ENCODE assay signal across 10 cellular contexts in the genomic region with DNA sequence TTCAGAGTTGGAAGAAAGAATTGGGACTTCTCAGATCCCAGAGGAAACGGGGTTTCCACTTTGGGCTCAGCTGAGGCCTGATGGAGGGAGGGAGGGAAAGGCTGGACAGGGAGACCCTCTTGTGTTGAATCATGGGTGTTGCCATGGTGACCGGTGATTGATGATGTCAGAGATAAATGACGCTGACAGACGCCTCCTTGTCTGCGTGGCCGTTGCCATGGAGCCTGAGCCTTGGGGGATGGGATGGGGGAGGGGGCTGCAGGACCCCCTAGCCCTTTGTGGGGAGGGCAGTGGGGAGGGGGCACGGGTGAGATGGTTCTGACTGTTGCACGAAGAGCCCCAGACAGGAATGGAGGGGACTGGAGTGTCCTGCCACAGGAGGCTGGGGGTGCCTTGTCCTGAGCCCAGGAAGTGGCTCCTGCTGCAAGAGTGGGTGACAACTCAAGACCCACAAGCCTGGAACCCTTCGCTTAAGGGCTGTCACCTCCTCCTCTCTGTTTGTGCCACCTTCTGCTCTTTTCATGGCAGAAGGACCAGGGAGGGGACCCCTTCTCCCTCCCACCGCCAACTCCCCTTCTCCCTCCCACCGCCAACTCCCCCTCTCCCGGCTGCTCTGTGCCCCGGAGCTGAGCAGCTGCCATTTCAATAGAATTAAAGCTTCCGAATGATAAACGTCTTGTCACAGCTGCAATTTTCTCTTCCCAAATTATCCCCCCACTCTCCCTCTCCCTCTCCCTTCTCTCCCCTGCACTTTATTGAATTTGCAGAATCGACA. TPM values are rescaled to one million over a fixed set of nuclear protein-coding genes. Genes with fewer than 3 reads are reported as not detected.
DNase-seq lines count a peak whose midpoint lies in the region; ATAC-seq, FAIRE-seq and TF ChIP-seq lines count a peak whose summit lies in the region.
"Had no signal": no experiment of that assay in that cellular context is flagged by ENCODE, and none has a peak within 500 bp of the region (broad histone marks: within the 10 kb centered on the region; RNA-seq: fewer than 3 reads in every experiment).

No MANE protein-coding gene starts in this region.

- TF ChIP-seq POLR2A in GM12878 (IDR thresholded peaks at IDR 0.05; ENCODE audit: low read depth, low read length): no peak
- no peak for TF ChIP-seq POLR2A in upper lobe of left lung (IDR thresholded peaks at IDR 0.05)

- H3K27me3 Mint-ChIP-seq in naive thymus-derived CD4-positive, alpha-beta T cell: no peaks in the 10 kb centered on the region

- H2AFZ ChIP-seq in GM12878 (ENCODE audit: control insufficient read depth, low read depth, low read length): no peak overlapping the region
- no peak overlapping the region for H2AFZ ChIP-seq in keratinocyte (ENCODE audit: control insufficient read depth, low read length)

- H3K9ac ChIP-seq in GM12878 (ENCODE audit: control insufficient read depth, insufficient read depth, low read length) (no peak overlapping the region), keratinocyte (ENCODE audit: control insufficient read depth, extremely low read depth, insufficient read depth, low read length) (peak overlapping the region; percentile 74)

- 48 to 52% methylated on average over 16 of the region's 16 CpGs for WGBS in heart right ventricle, 2 donors
- 85% methylated on average over 12 of the region's 16 CpGs for whole genome bisulfite sequencing in GM12878 (ENCODE audit: insufficient coverage, insufficient replicate concordance, low lambda C conversion rate, missing lambda C conversion rate)
- 64% methylated on average over 16 of the region's 16 CpGs for WGBS in upper lobe of left lung, 2 donors

- H3K4me3 Mint-ChIP-seq in naive thymus-derived CD4-positive, alpha-beta T cell: no peak overlapping the region

- H3K27me3 ChIP-seq in heart right ventricle (no peaks in the 10 kb centered on the region), GM12878 (replicated peaks in 1 of 2; ENCODE audit: control insufficient read depth in 2 of 2, insufficient read depth in 2 of 2, low read length in 1 of 2) (no peaks in the 10 kb centered on the region), keratinocyte (ENCODE audit: control insufficient read depth, extremely low read depth, insufficient read depth, low read length) (no peaks in the 10 kb centered on the region), upper lobe of left lung (no peaks in the 10 kb centered on the region)
- H3K27me3 ChIP-seq in naive thymus-derived CD4-positive, alpha-beta T cell (ENCODE audit: control insufficient read depth in 2 of 2, insufficient read depth in 2 of 2, low read length in 2 of 2): no peaks in the 10 kb centered on the region
- H3K27me3 ChIP-seq: neutrophil had no signal

- SMC1A ChIA-PET in GM12878 (lab: Charles Lee; ENCODE audit: uncharacterized antibody, unreplicated experiment): interaction anchor here (5.3 kb wide), 1 partner anchor 47 kb away, joined by 142 read pairs; no protein-coding TSS in a partner anchor

- TF ChIP-seq RAD21 in GM12878 (IDR thresholded peaks at IDR 0.05; ENCODE audit: insufficient read depth, low read depth, low read length): no peak

- no peaks in the 10 kb centered on the region for H4K20me1 ChIP-seq in GM12878 (ENCODE audit: control insufficient read depth, insufficient read depth)
- H4K20me1 ChIP-seq in keratinocyte (ENCODE audit: control insufficient read depth, extremely low read depth, insufficient read depth, low read length): no peaks in the 10 kb centered on the region

- H3K4me1 ChIP-seq in heart right ventricle (peaks cover 44 to 92% (median 74%) of the 10 kb centered on the region in 9 donors), GM12878 (ENCODE audit: control insufficient read depth, insufficient read depth, low read length) (peaks cover 22% of the 10 kb centered on the region), keratinocyte (ENCODE audit: control insufficient read depth, extremely low read depth, insufficient read depth, low read length) (peaks cover 45% of the 10 kb centered on the region), upper lobe of left lung (peaks cover 85 to 98% (median 86%) of the 10 kb centered on the region in 4 donors)
- H3K4me1 ChIP-seq in naive thymus-derived CD4-positive, alpha-beta T cell (ENCODE audit: control insufficient read depth in 2 of 2, insufficient read depth in 2 of 2, low read length in 2 of 2): peaks cover 22 to 26% of the 10 kb centered on the region in 2 donors

- peaks cover 6 to 17% (median 7%) of the 10 kb centered on the region in 5 donors for H3K36me3 Mint-ChIP-seq in naive thymus-derived CD4-positive, alpha-beta T cell

- dilution Hi-C loops in keratinocyte (cut with MboI; ENCODE audit: extremely low pct_ligation_motif_present, low sequenced_read_pairs): no loop called here

- DNase-seq in heart right ventricle: no peak
- no peak for DNase-seq in Right ventricle myocardium inferior (ENCODE audit: missing footprints)
- DNase-seq in GM12878 (ENCODE audit: low read depth, low spot score): no peak
- no peak for DNase-seq in keratinocyte (ENCODE audit: low read depth, low spot score)
- no peak for DNase-seq in upper lobe of left lung
- DNase-seq in naive thymus-derived CD4-positive, alpha-beta T cell: no peak
- DNase-seq in epidermal melanocyte (ENCODE audit: insufficient read length, low spot score): no peak
- DNase-seq: SIG-M5 had no signal

- peak overlapping the region in 6 of 10 donors; percentile 16 to 99 (median 56) for H3K27ac ChIP-seq in heart right ventricle
- H3K27ac ChIP-seq in GM12878 (ENCODE audit: control insufficient read depth, insufficient read depth): no peak overlapping the region
- peak overlapping the region; percentile 90 for H3K27ac ChIP-seq in keratinocyte (ENCODE audit: control insufficient read depth, insufficient read depth, low read length)
- H3K27ac ChIP-seq in upper lobe of left lung: peak overlapping the region in 3 of 4 donors; percentile 95 to 96 (median 96)
- no peak overlapping the region for H3K27ac ChIP-seq in naive thymus-derived CD4-positive, alpha-beta T cell (ENCODE audit: low read depth, low read length)

- no peak for TF ChIP-seq EP300 in GM12878 (IDR thresholded peaks at IDR 0.05; ENCODE audit: borderline replicate concordance in 1 of 2, control insufficient read depth in 1 of 2, low read depth in 2 of 2, low read length in 2 of 2)
- no peak for TF ChIP-seq EP300 in upper lobe of left lung (IDR thresholded peaks at IDR 0.05)

- H3K9me1 ChIP-seq in keratinocyte (ENCODE audit: control insufficient read depth, extremely low read depth, insufficient read depth, low read length): peaks cover 2% of the 10 kb centered on the region

- peaks cover 12 to 54% (median 41%) of the 10 kb centered on the region in 7 donors for H3K4me1 Mint-ChIP-seq in naive thymus-derived CD4-positive, alpha-beta T cell

- POLR2A ChIA-PET in GM12878 (lab: Charles Lee): interaction anchor here (1.0 kb wide), 1 partner anchor 43 kb away, joined by 3 read pairs; no protein-coding TSS in a partner anchor
- POLR2A ChIA-PET in naive thymus-derived CD4-positive, alpha-beta T cell (lab: Charles Lee): interaction anchor here (0.7 to 3.1 kb wide), 3 partner anchors 20 to 43 kb away, joined by 3 to 15 read pairs (median 3); a partner anchor contains a TSS

- FAIRE-seq in GM12878 (lab: Jason Lieb, UNC) (no peak), keratinocyte (lab: Jason Lieb, UNC) (no peak)

- ATAC-seq in heart right ventricle (no peak), Right ventricle myocardium inferior (no peak), GM12878 (no peak), upper lobe of left lung (ENCODE audit: low FRiP score in 2 of 2) (no peak), HG02981 (IDR thresholded peaks at IDR 0.05; ENCODE audit: unreplicated experiment) (no peak)
- no peak for ATAC-seq in naive thymus-derived CD4-positive, alpha-beta T cell

- H3K4me3 ChIP-seq in heart right ventricle: peak overlapping the region in 1 of 10 donors; percentile 3
- no peak overlapping the region for H3K4me3 ChIP-seq in GM12878
- H3K4me3 ChIP-seq in keratinocyte (ENCODE audit: control insufficient read depth in 2 of 3, extremely low read depth in 1 of 3, insufficient read depth in 2 of 3, low read depth in 1 of 3, low read length in 3 of 3): peak overlapping the region in 1 of 3 experiments; percentile 46
- no peak overlapping the region for H3K4me3 ChIP-seq in upper lobe of left lung
- H3K4me3 ChIP-seq in naive thymus-derived CD4-positive, alpha-beta T cell (ENCODE audit: low read length): no peak overlapping the region

- peak overlapping the region in 3 of 9 donors; percentile 25 to 90 (median 34) for H3K27ac Mint-ChIP-seq in naive thymus-derived CD4-positive, alpha-beta T cell

- H3K4me2 ChIP-seq in GM12878 (ENCODE audit: control insufficient read depth, insufficient read depth) (no peak overlapping the region), keratinocyte (ENCODE audit: control insufficient read depth, extremely low read depth, insufficient read depth, low read depth, low read length) (peak overlapping the region; percentile 91)

- H3K36me3 ChIP-seq in heart right ventricle: peaks cover 0 to 75% (median 39%) of the 10 kb centered on the region in 9 donors
- peaks cover 18 to 53% of the 10 kb centered on the region in 2 experiments for H3K36me3 ChIP-seq in GM12878 (ENCODE audit: control insufficient read depth in 2 of 2, insufficient read depth in 2 of 2, low read length in 1 of 2)
- peaks cover 13 to 20% of the 10 kb centered on the region in 2 experiments for H3K36me3 ChIP-seq in keratinocyte (ENCODE audit: control insufficient read depth in 2 of 2, extremely low read depth in 1 of 2, insufficient read depth in 2 of 2, low read length in 2 of 2)
- peaks cover 10 to 71% (median 62%) of the 10 kb centered on the region in 4 donors for H3K36me3 ChIP-seq in upper lobe of left lung
- H3K36me3 ChIP-seq in naive thymus-derived CD4-positive, alpha-beta T cell (ENCODE audit: control insufficient read depth in 2 of 3, insufficient read depth in 3 of 3, low read length in 3 of 3): peaks cover 2 to 63% (median 4%) of the 10 kb centered on the region in 3 experiments

- CTCF ChIA-PET in GM12878 (lab: Yijun Ruan, JAX): interaction anchor here (0.9 to 9.1 kb wide), 2 partner anchors 9 to 44 kb away, joined by 3 to 311 read pairs; a partner anchor contains a TSS
- CTCF ChIA-PET in naive thymus-derived CD4-positive, alpha-beta T cell (lab: Charles Lee): interaction anchor here (0.8 to 11.9 kb wide), 6 partner anchors 25 to 57 kb away, joined by 3 to 233 read pairs (median 6); no protein-coding TSS in a partner anchor

- no peaks in the 10 kb centered on the region for H3K9me3 Mint-ChIP-seq in naive thymus-derived CD4-positive, alpha-beta T cell

- no peaks in the 10 kb centered on the region for H3K9me3 ChIP-seq in heart right ventricle
- no peaks in the 10 kb centered on the region for H3K9me3 ChIP-seq in GM12878 (replicated peaks; ENCODE audit: control insufficient read depth, insufficient read depth, low read length)
- no peaks in the 10 kb centered on the region for H3K9me3 ChIP-seq in keratinocyte (ENCODE audit: control insufficient read depth, low read depth, low read length)
- no peaks in the 10 kb centered on the region for H3K9me3 ChIP-seq in upper lobe of left lung
- no peaks in the 10 kb centered on the region for H3K9me3 ChIP-seq in naive thymus-derived CD4-positive, alpha-beta T cell (ENCODE audit: control insufficient read depth in 2 of 3, low read length in 3 of 3)
- H3K9me3 ChIP-seq: neutrophil had no signal

- RAD21 ChIA-PET in GM12878 (lab: Charles Lee; ENCODE audit: unreplicated experiment): interaction anchor here (0.7 to 8.2 kb wide), 3 partner anchors 12 to 45 kb away, joined by 3 to 271 read pairs (median 4); a partner anchor contains a TSS

- TSS peak; percentile 49 for BruUV-seq in GM12878 (replicated peaks; lab: Mats Ljungman, UMichigan)

- intact Hi-C loops in heart right ventricle (cut with DNase I): loop anchor here in 6 of 10 donors (2.0 to 10.0 kb wide), 5 partner anchors 40 to 184 kb away; no protein-coding TSS in a partner anchor
- intact Hi-C loops in Right ventricle myocardium inferior (cut with DNase I): loop anchor here (5.0 kb wide), 1 partner anchor 133 kb away; a partner anchor contains a TSS
- intact Hi-C loops in GM12878 (cut with micrococcal nuclease; ENCODE audit: unreplicated experiment): no loop called here
- intact Hi-C loops in naive thymus-derived CD4-positive, alpha-beta T cell (cut with micrococcal nuclease): no loop called here

- in situ Hi-C loops in GM12878 (cut with MboI): loop anchor here (5.0 kb wide), 1 partner anchor 48 kb away; no protein-coding TSS in a partner anchor

- H3K79me2 ChIP-seq in GM12878 (ENCODE audit: control insufficient read depth, insufficient read depth, low read length) (peaks cover 14% of the 10 kb centered on the region), keratinocyte (ENCODE audit: control insufficient read depth, insufficient read depth, low read length) (peaks cover 21% of the 10 kb centered on the region)

- no peak for TF ChIP-seq CTCF in heart right ventricle (IDR thresholded peaks at IDR 0.05)
- no peak for TF ChIP-seq CTCF in GM12878 (IDR thresholded peaks at IDR 0.05 in 2 of 3, conservative IDR thresholded peaks at IDR 0.05 in 1 of 3; ENCODE audit: control insufficient read depth in 2 of 3, extremely low read depth in 1 of 3, insufficient read depth in 1 of 3, low read depth in 3 of 3, low read length in 3 of 3)
- no peak for TF ChIP-seq CTCF in keratinocyte (optimal IDR thresholded peaks at IDR 0.05 in 1 of 3, IDR thresholded peaks at IDR 0.05 in 1 of 3, conservative IDR thresholded peaks at IDR 0.05 in 1 of 3; ENCODE audit: extremely low read depth in 1 of 3, insufficient read depth in 2 of 3, low read length in 3 of 3)
- TF ChIP-seq CTCF in upper lobe of left lung (IDR thresholded peaks at IDR 0.05): no peak

RNA-seq across cellular contexts. Expression of a gene that starts 13.9 kb away (rescaled TPM):
- total RNA-seq in heart right ventricle (1 to 10 TPM in 9 of 10 donors, under 1 TPM in 1; 0.79 to 6.2 (median 2.1) TPM), Right ventricle myocardium inferior (0.92 TPM), GM12878 (2014; rRNA removed) (not detected in 2 replicates), GM12878 (2014; rRNA removed; fragmentation: Illumina TruSeq; extraction: Trizol) (not detected in 2 replicates), GM12878 (2021) (not detected in 2 replicates), upper lobe of left lung (1 to 10 TPM in 4 of 6 donors, not detected in 2; 1.7 to 8.4 (median 4.5) TPM)
- polyA plus RNA-seq in heart right ventricle (under 1 TPM; 0.65 to 0.88 TPM), GM12878 (2011; rRNA removed) (not detected in 2 replicates), GM12878 (2014; fragmentation: Illumina TruSeq; extraction: Trizol) (not detected in 2 replicates), GM12878 (2014; fragmentation: Nextera tagmentation; extraction: Ambion mirVana) (not detected), GM12878 (2014; rRNA removed) (not detected in 2 replicates), GM12878 (2016; fragmentation: Nextera tagmentation; extraction: Ambion mirVana) (1 to 10 TPM in 1 of 2 experiments, not detected in 1; 1.6 TPM), keratinocyte (not detected in 3 replicates)
- not detected in 2 replicates for total RNA-seq in GM12878 (2013; cell fraction: nucleolus; rRNA removed)
- polyA plus RNA-seq in GM12878 (2011; ENCODE audit: low read depth): not detected
- polyA plus RNA-seq in GM12878 (2011; cell fraction: cytosol; rRNA removed): not detected in 2 replicates
- polyA plus RNA-seq in GM12878 (2011; cell fraction: nucleus; rRNA removed): not detected in 2 replicates
- not detected in 2 replicates for polyA plus RNA-seq in GM12878 (2012)
- not detected in 2 replicates for polyA minus RNA-seq in GM12878 (2011; rRNA and poly(A)+ RNA removed)
- polyA minus RNA-seq in GM12878 (2011; cell fraction: cytosol; rRNA and poly(A)+ RNA removed): not detected in 2 replicates
- not detected in 2 replicates for polyA minus RNA-seq in GM12878 (2011; cell fraction: nucleus; rRNA and poly(A)+ RNA removed)
- polyA plus RNA-seq in keratinocyte (2011; ENCODE audit: low read depth): not detected
- not detected in 2 replicates for polyA plus RNA-seq in keratinocyte (2011; cell fraction: cytosol; rRNA removed)
- not detected in 2 replicates for polyA plus RNA-seq in keratinocyte (2011; cell fraction: nucleus; rRNA removed)
- polyA plus RNA-seq in keratinocyte (2012; ENCODE audit: low replicate concordance): not detected in 2 replicates
- polyA minus RNA-seq in keratinocyte: not detected in 3 replicates
- not detected for polyA minus RNA-seq in keratinocyte (2011; cell fraction: cytosol; rRNA and poly(A)+ RNA removed)
- polyA minus RNA-seq in keratinocyte (2011; cell fraction: nucleus; rRNA and poly(A)+ RNA removed): not detected in 2 replicates
- total RNA-seq in naive thymus-derived CD4-positive, alpha-beta T cell: under 1 TPM in 1 of 5 experiments, not detected in 4; 0.27 TPM
- not detected for polyA plus RNA-seq in naive thymus-derived CD4-positive, alpha-beta T cell

RNA-seq across cellular contexts. Expression of a gene that starts 41.6 kb away (rescaled TPM):
- total RNA-seq in heart right ventricle (10 to 100 TPM; 11.2 to 34.0 (median 18.3) TPM), Right ventricle myocardium inferior (17.9 TPM), GM12878 (2014; rRNA removed) (15.5 and 17.3 TPM in 2 replicates), GM12878 (2014; rRNA removed; fragmentation: Illumina TruSeq; extraction: Trizol) (7.7 and 9.7 TPM in 2 replicates), GM12878 (2021) (33.6 and 34.8 TPM in 2 replicates), upper lobe of left lung (10 to 100 TPM; 45.7 to 95.6 (median 85.9) TPM)
- polyA plus RNA-seq in heart right ventricle (10 to 100 TPM; 19.0 to 20.8 TPM), GM12878 (2011; rRNA removed) (3.1 and 7.8 TPM in 2 replicates), GM12878 (2014; fragmentation: Illumina TruSeq; extraction: Trizol) (8.0 and 23.8 TPM in 2 replicates), GM12878 (2014; fragmentation: Nextera tagmentation; extraction: Ambion mirVana) (under 1 TPM; 0.13 to 0.16 TPM), GM12878 (2014; rRNA removed) (14.3 and 20.2 TPM in 2 replicates), GM12878 (2016; fragmentation: Nextera tagmentation; extraction: Ambion mirVana) (10 to 100 TPM; 12.9 to 15.4 TPM), keratinocyte (1.7 to 6.0 TPM (median 3.8 TPM) in 3 replicates)
- total RNA-seq in GM12878 (2013; cell fraction: nucleolus; rRNA removed): 30.5 and 34.4 TPM in 2 replicates
- polyA plus RNA-seq in GM12878 (2011; ENCODE audit: low read depth): 12.0 TPM
- 10.0 and 13.4 TPM in 2 replicates for polyA plus RNA-seq in GM12878 (2011; cell fraction: cytosol; rRNA removed)
- 29.2 and 38.2 TPM in 2 replicates for polyA plus RNA-seq in GM12878 (2011; cell fraction: nucleus; rRNA removed)
- polyA plus RNA-seq in GM12878 (2012): 23.0 and 26.5 TPM in 2 replicates
- polyA minus RNA-seq in GM12878 (2011; rRNA and poly(A)+ RNA removed): 8.7 and 13.7 TPM in 2 replicates
- 15.1 and 20.3 TPM in 2 replicates for polyA minus RNA-seq in GM12878 (2011; cell fraction: cytosol; rRNA and poly(A)+ RNA removed)
- 9.7 and 15.5 TPM in 2 replicates for polyA minus RNA-seq in GM12878 (2011; cell fraction: nucleus; rRNA and poly(A)+ RNA removed)
- 23.1 TPM for polyA plus RNA-seq in keratinocyte (2011; ENCODE audit: low read depth)
- 3.5 and 6.0 TPM in 2 replicates for polyA plus RNA-seq in keratinocyte (2011; cell fraction: cytosol; rRNA removed)
- polyA plus RNA-seq in keratinocyte (2011; cell fraction: nucleus; rRNA removed): 6.0 and 12.0 TPM in 2 replicates
- polyA plus RNA-seq in keratinocyte (2012; ENCODE audit: low replicate concordance): 9.2 and 21.5 TPM in 2 replicates
- polyA minus RNA-seq in keratinocyte: 4.5 to 20.8 TPM (median 7.1 TPM) in 3 replicates
- 11.9 TPM for polyA minus RNA-seq in keratinocyte (2011; cell fraction: cytosol; rRNA and poly(A)+ RNA removed)
- polyA minus RNA-seq in keratinocyte (2011; cell fraction: nucleus; rRNA and poly(A)+ RNA removed): 5.9 and 7.8 TPM in 2 replicates
- total RNA-seq in naive thymus-derived CD4-positive, alpha-beta T cell: 100 to 1,000 TPM in 1 of 5 experiments, 10 to 100 TPM in 4; 40.0 to 115 (median 43.8) TPM
- 10 to 100 TPM in 1 of 2 donors, 1 to 10 TPM in 1; 6.7 to 16.5 TPM for polyA plus RNA-seq in naive thymus-derived CD4-positive, alpha-beta T cell

Comparison
In these comparisons a context has a peak if more than half of its experiments do, and no peak if none do; other contexts are left out.
1. H3K27ac ChIP-seq: peak in heart right ventricle (6 of 10), keratinocyte (single experiment) and upper lobe of left lung (3 of 4); none in GM12878 (single experiment) and naive thymus-derived CD4-positive, alpha-beta T cell (single experiment).
2. intact Hi-C loops: an anchor here in heart right ventricle (2.0 to 10.0 kb wide) and Right ventricle myocardium inferior (5.0 kb wide); none called in GM12878 and naive thymus-derived CD4-positive, alpha-beta T cell.